1 cellular context compared by ENCODE assay signal in the genomic region with DNA sequence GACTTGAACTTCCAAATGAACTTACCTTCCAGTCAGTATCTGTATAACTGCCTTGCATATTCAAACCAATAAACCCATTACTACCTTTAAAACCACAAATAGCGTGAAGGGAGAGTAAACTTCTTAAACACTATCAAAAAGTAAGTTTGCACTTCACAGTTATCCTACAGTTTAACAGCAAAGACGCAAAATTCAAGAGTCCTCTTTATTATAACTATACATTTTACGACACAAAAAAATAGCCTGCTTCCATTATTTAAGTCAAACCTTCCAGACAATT.
TF ChIP-seq lines count a peak whose summit lies in the region.

No MANE protein-coding gene starts in this region.

TF ChIP-seq in HepG2, 621 proteins besides CTCF, POLR2A, EP300 and RAD21:
- TF ChIP-seq, protein P1, sequence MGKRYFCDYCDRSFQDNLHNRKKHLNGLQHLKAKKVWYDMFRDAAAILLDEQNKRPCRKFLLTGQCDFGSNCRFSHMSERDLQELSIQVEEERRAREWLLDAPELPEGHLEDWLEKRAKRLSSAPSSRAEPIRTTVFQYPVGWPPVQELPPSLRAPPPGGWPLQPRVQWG (CRISPR knock-in tag; IDR thresholded peaks at IDR 0.05; ENCODE audit: borderline replicate concordance, low read depth) = no peak
- TF ChIP-seq, protein P2, sequence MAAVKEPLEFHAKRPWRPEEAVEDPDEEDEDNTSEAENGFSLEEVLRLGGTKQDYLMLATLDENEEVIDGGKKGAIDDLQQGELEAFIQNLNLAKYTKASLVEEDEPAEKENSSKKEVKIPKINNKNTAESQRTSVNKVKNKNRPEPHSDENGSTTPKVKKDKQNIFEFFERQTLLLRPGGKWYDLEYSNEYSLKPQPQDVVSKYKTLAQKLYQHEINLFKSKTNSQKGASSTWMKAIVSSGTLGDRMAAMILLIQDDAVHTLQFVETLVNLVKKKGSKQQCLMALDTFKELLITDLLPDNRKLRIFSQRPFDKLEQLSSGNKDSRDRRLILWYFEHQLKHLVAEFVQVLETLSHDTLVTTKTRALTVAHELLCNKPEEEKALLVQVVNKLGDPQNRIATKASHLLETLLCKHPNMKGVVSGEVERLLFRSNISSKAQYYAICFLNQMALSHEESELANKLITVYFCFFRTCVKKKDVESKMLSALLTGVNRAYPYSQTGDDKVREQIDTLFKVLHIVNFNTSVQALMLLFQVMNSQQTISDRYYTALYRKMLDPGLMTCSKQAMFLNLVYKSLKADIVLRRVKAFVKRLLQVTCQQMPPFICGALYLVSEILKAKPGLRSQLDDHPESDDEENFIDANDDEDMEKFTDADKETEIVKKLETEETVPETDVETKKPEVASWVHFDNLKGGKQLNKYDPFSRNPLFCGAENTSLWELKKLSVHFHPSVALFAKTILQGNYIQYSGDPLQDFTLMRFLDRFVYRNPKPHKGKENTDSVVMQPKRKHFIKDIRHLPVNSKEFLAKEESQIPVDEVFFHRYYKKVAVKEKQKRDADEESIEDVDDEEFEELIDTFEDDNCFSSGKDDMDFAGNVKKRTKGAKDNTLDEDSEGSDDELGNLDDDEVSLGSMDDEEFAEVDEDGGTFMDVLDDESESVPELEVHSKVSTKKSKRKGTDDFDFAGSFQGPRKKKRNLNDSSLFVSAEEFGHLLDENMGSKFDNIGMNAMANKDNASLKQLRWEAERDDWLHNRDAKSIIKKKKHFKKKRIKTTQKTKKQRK (IDR thresholded peaks at IDR 0.05; ENCODE audit: low read length) = no peak
- TF ChIP-seq, protein P3, sequence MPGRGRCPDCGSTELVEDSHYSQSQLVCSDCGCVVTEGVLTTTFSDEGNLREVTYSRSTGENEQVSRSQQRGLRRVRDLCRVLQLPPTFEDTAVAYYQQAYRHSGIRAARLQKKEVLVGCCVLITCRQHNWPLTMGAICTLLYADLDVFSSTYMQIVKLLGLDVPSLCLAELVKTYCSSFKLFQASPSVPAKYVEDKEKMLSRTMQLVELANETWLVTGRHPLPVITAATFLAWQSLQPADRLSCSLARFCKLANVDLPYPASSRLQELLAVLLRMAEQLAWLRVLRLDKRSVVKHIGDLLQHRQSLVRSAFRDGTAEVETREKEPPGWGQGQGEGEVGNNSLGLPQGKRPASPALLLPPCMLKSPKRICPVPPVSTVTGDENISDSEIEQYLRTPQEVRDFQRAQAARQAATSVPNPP (CRISPR knock-in tag; IDR thresholded peaks at IDR 0.05) = no peak
- TF ChIP-seq, protein P4, sequence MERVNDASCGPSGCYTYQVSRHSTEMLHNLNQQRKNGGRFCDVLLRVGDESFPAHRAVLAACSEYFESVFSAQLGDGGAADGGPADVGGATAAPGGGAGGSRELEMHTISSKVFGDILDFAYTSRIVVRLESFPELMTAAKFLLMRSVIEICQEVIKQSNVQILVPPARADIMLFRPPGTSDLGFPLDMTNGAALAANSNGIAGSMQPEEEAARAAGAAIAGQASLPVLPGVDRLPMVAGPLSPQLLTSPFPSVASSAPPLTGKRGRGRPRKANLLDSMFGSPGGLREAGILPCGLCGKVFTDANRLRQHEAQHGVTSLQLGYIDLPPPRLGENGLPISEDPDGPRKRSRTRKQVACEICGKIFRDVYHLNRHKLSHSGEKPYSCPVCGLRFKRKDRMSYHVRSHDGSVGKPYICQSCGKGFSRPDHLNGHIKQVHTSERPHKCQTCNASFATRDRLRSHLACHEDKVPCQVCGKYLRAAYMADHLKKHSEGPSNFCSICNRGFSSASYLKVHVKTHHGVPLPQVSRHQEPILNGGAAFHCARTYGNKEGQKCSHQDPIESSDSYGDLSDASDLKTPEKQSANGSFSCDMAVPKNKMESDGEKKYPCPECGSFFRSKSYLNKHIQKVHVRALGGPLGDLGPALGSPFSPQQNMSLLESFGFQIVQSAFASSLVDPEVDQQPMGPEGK (CRISPR knock-in tag; IDR thresholded peaks at IDR 0.05) = no peak
- no peak for TF ChIP-seq ZFYVE20 (CRISPR knock-in tag; IDR thresholded peaks at IDR 0.05; ENCODE audit: borderline replicate concordance, low read depth)
- no peak for TF ChIP-seq ZFP90 (CRISPR knock-in tag; IDR thresholded peaks at IDR 0.05; ENCODE audit: borderline replicate concordance)
- TF ChIP-seq ZNF746 (CRISPR knock-in tag; IDR thresholded peaks at IDR 0.05) = no peak
- no peak for TF ChIP-seq MXD4 (CRISPR knock-in tag; IDR thresholded peaks at IDR 0.05)
- no peak for TF ChIP-seq ZNF773 (CRISPR knock-in tag; IDR thresholded peaks at IDR 0.05; ENCODE audit: borderline replicate concordance)
- TF ChIP-seq CREM (IDR thresholded peaks at IDR 0.05) = no peak
- no peak for TF ChIP-seq CREM (CRISPR knock-in tag; IDR thresholded peaks at IDR 0.05)
- TF ChIP-seq, protein P5, sequence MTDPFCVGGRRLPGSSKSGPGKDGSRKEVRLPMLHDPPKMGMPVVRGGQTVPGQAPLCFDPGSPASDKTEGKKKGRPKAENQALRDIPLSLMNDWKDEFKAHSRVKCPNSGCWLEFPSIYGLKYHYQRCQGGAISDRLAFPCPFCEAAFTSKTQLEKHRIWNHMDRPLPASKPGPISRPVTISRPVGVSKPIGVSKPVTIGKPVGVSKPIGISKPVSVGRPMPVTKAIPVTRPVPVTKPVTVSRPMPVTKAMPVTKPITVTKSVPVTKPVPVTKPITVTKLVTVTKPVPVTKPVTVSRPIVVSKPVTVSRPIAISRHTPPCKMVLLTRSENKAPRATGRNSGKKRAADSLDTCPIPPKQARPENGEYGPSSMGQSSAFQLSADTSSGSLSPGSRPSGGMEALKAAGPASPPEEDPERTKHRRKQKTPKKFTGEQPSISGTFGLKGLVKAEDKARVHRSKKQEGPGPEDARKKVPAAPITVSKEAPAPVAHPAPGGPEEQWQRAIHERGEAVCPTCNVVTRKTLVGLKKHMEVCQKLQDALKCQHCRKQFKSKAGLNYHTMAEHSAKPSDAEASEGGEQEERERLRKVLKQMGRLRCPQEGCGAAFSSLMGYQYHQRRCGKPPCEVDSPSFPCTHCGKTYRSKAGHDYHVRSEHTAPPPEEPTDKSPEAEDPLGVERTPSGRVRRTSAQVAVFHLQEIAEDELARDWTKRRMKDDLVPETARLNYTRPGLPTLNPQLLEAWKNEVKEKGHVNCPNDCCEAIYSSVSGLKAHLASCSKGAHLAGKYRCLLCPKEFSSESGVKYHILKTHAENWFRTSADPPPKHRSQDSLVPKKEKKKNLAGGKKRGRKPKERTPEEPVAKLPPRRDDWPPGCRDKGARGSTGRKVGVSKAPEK (CRISPR knock-in tag; IDR thresholded peaks at IDR 0.05; ENCODE audit: borderline replicate concordance) = no peak
- TF ChIP-seq, protein P6, sequence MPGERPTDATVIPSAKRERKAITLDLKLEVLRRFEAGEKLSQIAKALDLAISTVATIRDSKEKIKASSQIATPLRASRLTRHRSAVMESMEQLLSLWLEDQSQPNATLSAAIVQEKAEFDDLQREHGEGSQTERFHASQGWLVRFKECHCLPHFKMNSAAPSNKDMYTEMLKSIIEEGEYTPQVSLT (CRISPR knock-in tag; IDR thresholded peaks at IDR 0.05; ENCODE audit: borderline replicate concordance, low read depth) = no peak
- TF ChIP-seq REXO4 (CRISPR knock-in tag; IDR thresholded peaks at IDR 0.05; ENCODE audit: borderline replicate concordance) = no peak
TF ChIP-seq in HepG2: peak in this region for 0.
